Comparison of ENCODE assay signal across 11 cellular contexts in the genomic region with DNA sequence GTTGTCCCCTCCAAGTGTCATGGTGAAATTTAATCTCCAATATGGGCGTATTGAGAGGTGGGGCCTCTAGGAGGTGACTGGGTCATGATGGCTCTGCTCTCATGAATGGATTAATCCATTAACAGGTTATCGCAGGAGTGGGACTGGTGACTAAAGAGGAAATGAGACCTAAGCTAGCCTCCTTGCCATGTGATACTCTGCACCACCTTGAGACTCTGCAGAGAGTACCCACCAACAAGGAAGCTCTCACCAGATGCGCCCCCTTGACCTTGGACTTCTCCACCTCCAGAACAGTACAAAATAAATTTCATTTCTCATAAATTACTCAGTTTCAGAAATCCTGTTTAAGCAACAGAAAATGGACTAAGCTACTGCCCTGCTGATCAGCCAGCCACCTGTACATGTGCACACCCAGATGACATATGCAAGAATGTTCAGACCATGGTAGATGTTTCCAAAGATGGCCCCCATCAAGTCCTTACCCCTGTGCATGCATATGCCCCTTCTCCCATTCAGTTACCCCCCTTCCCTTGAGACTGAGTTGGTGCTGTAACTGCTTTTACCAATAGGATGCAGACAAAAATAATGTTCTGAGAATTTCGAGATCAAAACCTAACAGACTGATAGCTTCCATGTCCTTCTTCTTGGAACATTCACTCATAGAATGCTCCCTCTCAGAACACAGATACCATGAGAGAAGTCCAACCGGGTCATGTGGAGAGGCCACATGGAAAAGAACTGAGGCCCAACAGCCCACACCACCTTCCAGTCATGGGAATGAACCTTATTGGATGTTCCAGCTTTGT. TPM values are rescaled to one million over a fixed set of nuclear protein-coding genes. Genes with fewer than 3 reads are reported as not detected.
DNase-seq lines count a peak whose midpoint lies in the region; ATAC-seq and TF ChIP-seq lines count a peak whose summit lies in the region.
"Had no signal": no experiment of that assay in that cellular context is flagged by ENCODE, and none has a peak within 500 bp of the region (broad histone marks: within the 10 kb centered on the region; RNA-seq: fewer than 3 reads in every experiment).

No MANE protein-coding gene starts in this region.

- intact Hi-C loops in PC-3 (cut with micrococcal nuclease), result no loop called here

- H3K27ac Mint-ChIP-seq in activated T-cell treated with anti-CD3 and anti-CD28 coated beads, Interleukin-2, amount 50 U/mL, for 24 hours, result peak overlapping the region; percentile 68
- H3K27ac Mint-ChIP-seq in stimulated activated naive CD8-positive, alpha-beta T cell treated with anti-CD3 and anti-CD28 coated beads, Interleukin-15, Interleukin-2, amounts not matched to agents 100 ng/mL and 50 ng/mL, for 24 hours, result peak overlapping the region; percentile 40
- H3K27ac Mint-ChIP-seq: GM23338 had no signal

- peaks cover 74% of the 10 kb centered on the region for H3K4me1 Mint-ChIP-seq in activated T-cell treated with anti-CD3 and anti-CD28 coated beads, Interleukin-2, amount 50 U/mL, for 24 hours (ENCODE audit: low read depth)
- peaks cover 78% of the 10 kb centered on the region for H3K4me1 Mint-ChIP-seq in stimulated activated naive CD8-positive, alpha-beta T cell treated with anti-CD3 and anti-CD28 coated beads, Interleukin-15, Interleukin-2, amounts not matched to agents 100 ng/mL and 50 ng/mL, for 24 hours (ENCODE audit: low read depth)

- no peaks in the 10 kb centered on the region for H3K27me3 ChIP-seq in PC-3 (ENCODE audit: low read length)

- H3K4me3 ChIP-seq in NB4 (ENCODE audit: low read depth, low read length), result no peak overlapping the region
- no peak overlapping the region for H3K4me3 ChIP-seq in PC-3 (ENCODE audit: low read length)
- H3K4me3 ChIP-seq: GM23338 had no signal

- H3K9me3 Mint-ChIP-seq in activated T-cell treated with anti-CD3 and anti-CD28 coated beads, Interleukin-2, amount 50 U/mL, for 24 hours, result peaks cover 3% of the 10 kb centered on the region
- no peaks in the 10 kb centered on the region for H3K9me3 Mint-ChIP-seq in stimulated activated naive CD8-positive, alpha-beta T cell treated with anti-CD3 and anti-CD28 coated beads, Interleukin-15, Interleukin-2, amounts not matched to agents 100 ng/mL and 50 ng/mL, for 24 hours
- H3K9me3 Mint-ChIP-seq: GM23338 had no signal

- no peak overlapping the region for H3K9ac ChIP-seq in PC-3 (ENCODE audit: low read length)

- no peaks in the 10 kb centered on the region for H3K27me3 Mint-ChIP-seq in activated T-cell treated with anti-CD3 and anti-CD28 coated beads, Interleukin-2, amount 50 U/mL, for 24 hours
- no peaks in the 10 kb centered on the region for H3K27me3 Mint-ChIP-seq in stimulated activated naive CD8-positive, alpha-beta T cell treated with anti-CD3 and anti-CD28 coated beads, Interleukin-15, Interleukin-2, amounts not matched to agents 100 ng/mL and 50 ng/mL, for 24 hours

- no peaks in the 10 kb centered on the region for H3K36me3 Mint-ChIP-seq in activated T-cell treated with anti-CD3 and anti-CD28 coated beads, Interleukin-2, amount 50 U/mL, for 24 hours (ENCODE audit: low read depth)
- no peaks in the 10 kb centered on the region for H3K36me3 Mint-ChIP-seq in stimulated activated naive CD8-positive, alpha-beta T cell treated with anti-CD3 and anti-CD28 coated beads, Interleukin-15, Interleukin-2, amounts not matched to agents 100 ng/mL and 50 ng/mL, for 24 hours (ENCODE audit: low read depth)

- H2AFZ ChIP-seq in PC-3 (ENCODE audit: low read length), result no peak overlapping the region
- H2AFZ ChIP-seq: GM23338 had no signal

- H3K27ac ChIP-seq in PC-3 (ENCODE audit: low read length), result no peak overlapping the region

- CTCF ChIA-PET in PC-3 (lab: Charles Lee), result no interaction called here

- DNase-seq in activated T-cell treated with anti-CD3 and anti-CD28 coated beads, Interleukin-2, amount 50 U/mL, for 24 hours, result no peak
- DNase-seq in activated T-cell treated with anti-CD3 and anti-CD28 coated beads for 4 hours (no peak), NB4 (ENCODE audit: low read depth) (peak; percentile 35), erythroblast (lab: John Stamatoyannopoulos, UW) (no peak), PC-3 (no peak), NCI-H446 treated with DMSO at 0.1 percent for 48 hours (lab: John Stamatoyannopoulos, UW) (no peak)
- DNase-seq: caudate nucleus, NCI-H1105 had no signal

- POLR2A ChIA-PET in PC-3 (lab: Charles Lee; ENCODE audit: unreplicated experiment), result no interaction called here

- TF ChIP-seq CTCF in NB4 (IDR thresholded peaks at IDR 0.05; ENCODE audit: low read depth, low read length) (no peak), PC-3 (conservative IDR thresholded peaks at IDR 0.05; ENCODE audit: low read depth, low read length) (no peak)

- no peaks in the 10 kb centered on the region for H3K79me2 ChIP-seq in PC-3 (ENCODE audit: low read length)

- no peaks in the 10 kb centered on the region for H3K36me3 ChIP-seq in PC-3 (ENCODE audit: low read depth, low read length)

- no peaks in the 10 kb centered on the region for H4K20me1 ChIP-seq in PC-3 (ENCODE audit: low read length)

- no peak overlapping the region for H3K4me2 ChIP-seq in PC-3 (ENCODE audit: low read length)
- H3K4me2 ChIP-seq: GM23338 had no signal

- no peaks in the 10 kb centered on the region for H3F3A ChIP-seq in PC-3 (ENCODE audit: low read length, unreplicated experiment)

- no peaks in the 10 kb centered on the region for H3K9me2 ChIP-seq in PC-3 (replicated peaks; ENCODE audit: low read length)

- no peaks in the 10 kb centered on the region for H3K4me1 ChIP-seq in PC-3 (ENCODE audit: insufficient read depth, low read length)

- H3K9me3 ChIP-seq in PC-3 (ENCODE audit: low read length), result no peaks in the 10 kb centered on the region

- TF ChIP-seq POLR2A in NB4 (IDR thresholded peaks at IDR 0.05; ENCODE audit: extremely low read depth, insufficient read length), result no peak
- no peak for TF ChIP-seq POLR2A in erythroblast (IDR thresholded peaks at IDR 0.05; ENCODE audit: low read length)

- BruUV-seq in PC-3 (replicated peaks; lab: Mats Ljungman, UMichigan), result no TSS peak

- peak; percentile 40 for ATAC-seq in GM21825 (IDR thresholded peaks at IDR 0.05; ENCODE audit: unreplicated experiment)
- ATAC-seq in PC-3, result no peak
- ATAC-seq: GM23338 had no signal

- no peak overlapping the region for H3K4me3 Mint-ChIP-seq in activated T-cell treated with anti-CD3 and anti-CD28 coated beads, Interleukin-2, amount 50 U/mL, for 24 hours
- peak overlapping the region; percentile 36 for H3K4me3 Mint-ChIP-seq in stimulated activated naive CD8-positive, alpha-beta T cell treated with anti-CD3 and anti-CD28 coated beads, Interleukin-15, Interleukin-2, amounts not matched to agents 100 ng/mL and 50 ng/mL, for 24 hours
- H3K4me3 Mint-ChIP-seq: GM23338 had no signal

RNA-seq across cellular contexts. Expression of a gene that starts 28.4 kb away (rescaled TPM):
- total RNA-seq in PC-3 (2014; rRNA removed), result 4.3 and 5.0 TPM in 2 replicates

RNA-seq across cellular contexts. Expression of a gene that starts 58.5 kb away (rescaled TPM):
- total RNA-seq in PC-3 (2014; rRNA removed), result 6.6 and 9.9 TPM in 2 replicates
